ENCODE assay signal across 7 cellular contexts in genomic region chr5:154214236-154215106, GRCh38. TPM values are rescaled to one million over a fixed set of nuclear protein-coding genes. Genes with fewer than 3 reads are reported as not detected.
DNase-seq lines count a peak whose midpoint lies in the region; ATAC-seq and TF ChIP-seq lines count a peak whose summit lies in the region.

No MANE protein-coding gene starts in this region.

- H3K4me1 ChIP-seq in RWPE2 (ENCODE audit: insufficient read depth, poor library complexity, severe bottlenecking) (peaks cover 26% of the 10 kb centered on the region), OCI-LY7 (ENCODE audit: insufficient read depth, low read length, poor library complexity, severe bottlenecking) (no peaks in the 10 kb centered on the region)

- H3K4me2 ChIP-seq in OCI-LY7 (ENCODE audit: low read length), result no peak overlapping the region

- no peak for DNase-seq in RWPE2 (ENCODE audit: low spot score)
- DNase-seq in kidney glomerular epithelial cell (lab: John Stamatoyannopoulos, UW), result peak; percentile 81
- DNase-seq in epidermal melanocyte (ENCODE audit: insufficient read length, low spot score), result no peak
- no peak for DNase-seq in NCI-H345 (lab: John Stamatoyannopoulos, UW)
- DNase-seq in OCI-LY7 (ENCODE audit: low spot score), result no peak

- no peaks in the 10 kb centered on the region for H4K20me1 ChIP-seq in OCI-LY7 (ENCODE audit: insufficient read depth, low read length)

- TF ChIP-seq CTCF in RWPE2 (IDR thresholded peaks at IDR 0.05; ENCODE audit: poor library complexity, severe bottlenecking) (no peak), OCI-LY7 (conservative IDR thresholded peaks at IDR 0.05; ENCODE audit: low read length) (no peak)

- H3K4me3 ChIP-seq in RWPE2 (ENCODE audit: severe bottlenecking) (no peak overlapping the region), OCI-LY7 (ENCODE audit: low read depth, low read length, poor library complexity, severe bottlenecking) (no peak overlapping the region)

- no peaks in the 10 kb centered on the region for H3K79me2 ChIP-seq in OCI-LY7 (ENCODE audit: insufficient read depth, low read depth, low read length)

- no peaks in the 10 kb centered on the region for H3K27me3 ChIP-seq in RWPE2 (ENCODE audit: insufficient read depth, poor library complexity, severe bottlenecking)

- peak; percentile 94 for ATAC-seq in GM18868 (IDR thresholded peaks at IDR 0.05; ENCODE audit: unreplicated experiment)
- ATAC-seq in HG02759 (IDR thresholded peaks at IDR 0.05; ENCODE audit: unreplicated experiment), result peak; percentile 92
- peak; percentile 95 for ATAC-seq in RWPE2 (ENCODE audit: low read depth)

- BruUV-seq in OCI-LY7 (replicated peaks; lab: Mats Ljungman, UMichigan), result no TSS peak

- intact Hi-C loops in OCI-LY7 (cut with micrococcal nuclease; ENCODE audit: unreplicated experiment), result no loop called here

- no peaks in the 10 kb centered on the region for H3K9me3 ChIP-seq in RWPE2 (ENCODE audit: severe bottlenecking)
- no peaks in the 10 kb centered on the region for H3K9me3 ChIP-seq in OCI-LY7 (ENCODE audit: low read length)

- POLR2A ChIA-PET in OCI-LY7 (lab: Charles Lee), result no interaction called here

- no peaks in the 10 kb centered on the region for H3K9me2 ChIP-seq in OCI-LY7 (ENCODE audit: insufficient read depth, low read length)

- CTCF ChIA-PET in OCI-LY7 (lab: Charles Lee; ENCODE audit: unreplicated experiment), result no interaction called here

- no peak overlapping the region for H2AFZ ChIP-seq in OCI-LY7 (ENCODE audit: low read length)

- H3K27ac ChIP-seq in RWPE2 (ENCODE audit: poor library complexity, severe bottlenecking) (peak overlapping the region; percentile 88), OCI-LY7 (ENCODE audit: low read depth, low read length, poor library complexity, severe bottlenecking) (no peak overlapping the region)

- H3K36me3 ChIP-seq in RWPE2 (ENCODE audit: low read depth) (no peaks in the 10 kb centered on the region), OCI-LY7 (ENCODE audit: insufficient read depth, low read length) (no peaks in the 10 kb centered on the region)

RNA-seq across cellular contexts. Expression of gene GALNT10, which starts 23.9 kb away (rescaled TPM):
- total RNA-seq in OCI-LY7 (2014; rRNA removed; shearing (Covaris generic)), result 6.6 and 7.3 TPM in 2 replicates
- 16.3 and 20.6 TPM in 2 replicates for total RNA-seq in OCI-LY7 (2022)
